In the genomic region with DNA sequence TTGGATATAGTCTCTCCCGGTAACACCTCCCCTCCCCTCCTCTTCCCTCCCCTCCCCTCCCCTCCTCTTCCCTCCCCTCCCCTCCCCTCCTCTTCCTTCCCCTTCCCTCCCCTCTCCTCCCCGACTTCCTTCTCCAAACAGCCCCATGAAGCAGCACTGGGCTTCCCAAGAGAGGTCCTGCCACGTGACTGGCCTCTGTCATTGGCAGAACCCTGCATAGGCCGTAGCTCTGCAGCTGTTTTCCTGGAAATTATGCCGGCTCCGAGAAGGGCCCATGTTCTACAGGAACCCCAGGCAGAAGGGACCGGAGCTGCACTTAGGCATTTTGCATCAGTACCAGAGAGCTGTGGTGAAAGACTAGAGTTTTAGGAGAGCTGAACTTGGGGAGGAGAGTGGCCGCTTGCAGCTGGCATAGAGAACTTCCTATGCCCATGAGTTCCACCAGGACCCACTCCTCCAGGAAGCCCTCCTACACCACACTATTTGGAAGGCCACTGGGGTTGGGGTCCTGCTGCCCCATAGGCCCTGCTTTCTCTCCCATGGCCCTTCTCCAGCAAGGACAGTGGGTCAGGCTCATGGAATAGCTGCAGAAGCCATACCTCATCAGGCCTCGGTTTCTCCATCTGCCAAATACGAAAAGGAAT, we compare ENCODE assay signal across 12 cellular contexts. TPM values are rescaled to one million over a fixed set of nuclear protein-coding genes. Genes with fewer than 3 reads are reported as not detected.
DNase-seq lines count a peak whose midpoint lies in the region; ATAC-seq and TF ChIP-seq lines count a peak whose summit lies in the region.
"Had no signal": no experiment of that assay in that cellular context is flagged by ENCODE, and none has a peak within 500 bp of the region (broad histone marks: within the 10 kb centered on the region; RNA-seq: fewer than 3 reads in every experiment).

No MANE protein-coding gene starts in this region.

- H3K79me2 ChIP-seq in parathyroid adenoma, result no peaks in the 10 kb centered on the region

- peak overlapping the region; percentile 96 to 99 (median 98) for H3K27ac Mint-ChIP-seq in CD14-positive monocyte
- H3K27ac Mint-ChIP-seq: HFFc6, naive B cell had no signal

- TF ChIP-seq CTCF in CD14-positive monocyte (IDR thresholded peaks at IDR 0.05) (no peak), parathyroid adenoma (IDR thresholded peaks at IDR 0.05) (no peak)

- peak overlapping the region; percentile 41 to 77 for H3K4me3 Mint-ChIP-seq in CD14-positive monocyte
- H3K4me3 Mint-ChIP-seq: HFFc6, naive B cell had no signal

- no peaks in the 10 kb centered on the region for H3K9me3 Mint-ChIP-seq in CD14-positive monocyte
- H3K9me3 Mint-ChIP-seq: HFFc6, naive B cell had no signal

- no peaks in the 10 kb centered on the region for H3K36me3 ChIP-seq in parathyroid adenoma (ENCODE audit: control insufficient read depth, insufficient read depth, low read length)

- H3K9me3 ChIP-seq in parathyroid adenoma (ENCODE audit: control insufficient read depth, low read length), result no peaks in the 10 kb centered on the region

- no peak overlapping the region for H3K9ac ChIP-seq in parathyroid adenoma

- peaks cover 81% of the 10 kb centered on the region for H3K4me1 Mint-ChIP-seq in CD14-positive monocyte

- intact Hi-C loops in CD14-positive monocyte (cut with micrococcal nuclease) (loop anchor here in 1 of 2 donors (5.0 kb wide), 1 partner anchor 214 kb away; a partner anchor contains a TSS), Right ventricle myocardium inferior (cut with DNase I) (no loop called here)

- H3K36me3 Mint-ChIP-seq in CD14-positive monocyte, result no peaks in the 10 kb centered on the region
- H3K36me3 Mint-ChIP-seq: naive B cell had no signal

- no peak overlapping the region for H2AFZ ChIP-seq in parathyroid adenoma

- peak; percentile 49 for ATAC-seq in Right ventricle myocardium inferior
- no peak for ATAC-seq in HG03025 (IDR thresholded peaks at IDR 0.05; ENCODE audit: low FRiP score, unreplicated experiment)
- no peak for ATAC-seq in GM21423 (IDR thresholded peaks at IDR 0.05; ENCODE audit: unreplicated experiment)

- H3K4me1 ChIP-seq in parathyroid adenoma, result peaks cover 17% of the 10 kb centered on the region

- H3K4me2 ChIP-seq in parathyroid adenoma (ENCODE audit: low read length), result no peak overlapping the region

- DNase-seq in CD14-positive monocyte (ENCODE audit: low spot score) (peak; percentile 80), SHP77 treated with DMSO at 0.1 percent for 48 hours (lab: John Stamatoyannopoulos, UW) (peak; percentile 29), Right ventricle myocardium inferior (ENCODE audit: missing footprints) (peak; percentile 92), COLO829 (ENCODE audit: low spot score) (no peak), iPS-NIHi7 (ENCODE audit: extremely low spot score) (no peak)
- DNase-seq: HFFc6, naive B cell had no signal

- peaks cover 0 to 2% (median 0%) of the 10 kb centered on the region in 3 donors for H3K27me3 Mint-ChIP-seq in CD14-positive monocyte (ENCODE audit: low read depth in 3 of 3)

- no peaks in the 10 kb centered on the region for H3K27me3 ChIP-seq in parathyroid adenoma (ENCODE audit: control insufficient read depth, insufficient read depth, low read length)

- no peak overlapping the region for H3K4me3 ChIP-seq in parathyroid adenoma (ENCODE audit: low read depth, low read length)

- peak overlapping the region; percentile 55 for H3K27ac ChIP-seq in parathyroid adenoma

RNA-seq across cellular contexts. Expression of a gene that starts 5.1 kb away (rescaled TPM):
- 10 to 100 TPM; 41.5 to 50.8 TPM for polyA plus RNA-seq in CD14-positive monocyte
- total RNA-seq in Right ventricle myocardium inferior, result 56.5 TPM

RNA-seq across cellular contexts. Expression of a gene that starts 23.6 kb away (rescaled TPM):
- polyA plus RNA-seq in CD14-positive monocyte, result not detected
- total RNA-seq in Right ventricle myocardium inferior, result 1.2 TPM

RNA-seq across cellular contexts. Expression of a gene that starts 34.1 kb away (rescaled TPM):
- not detected for polyA plus RNA-seq in CD14-positive monocyte
- total RNA-seq in Right ventricle myocardium inferior, result not detected
- total RNA-seq: epithelial cell of proximal tubule, HFFc6, NCI-H460 had no signal

Comparison
In these comparisons a context has a peak if more than half of its experiments do, and no peak if none do; other contexts are left out.
1. DNase-seq: peak in CD14-positive monocyte (single experiment), SHP77 treated with DMSO at 0.1 percent for 48 hours (single experiment) and Right ventricle myocardium inferior (single experiment); none in COLO829 (single experiment) and iPS-NIHi7 (single experiment).